15 cellular contexts compared by ENCODE assay signal in the genomic region with DNA sequence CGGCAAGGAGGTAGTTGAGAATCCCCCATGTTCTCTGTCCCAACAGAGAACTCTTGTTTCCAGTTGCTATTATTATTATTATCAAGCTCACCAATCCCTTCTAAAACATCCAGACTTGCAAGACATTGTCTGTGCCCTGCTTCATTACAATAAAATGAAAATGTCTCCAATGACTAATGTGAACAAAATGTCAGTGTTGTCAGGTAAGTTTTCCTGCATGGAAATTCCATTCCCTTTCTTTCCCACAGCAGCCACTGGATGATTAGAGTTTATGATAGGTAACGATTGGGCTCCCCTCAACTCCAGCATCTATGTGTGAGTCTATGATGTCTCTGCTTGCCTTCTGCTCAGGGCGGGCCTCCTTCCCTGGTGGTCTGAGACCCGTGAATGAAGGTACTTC. TPM values are rescaled to one million over a fixed set of nuclear protein-coding genes. Genes with fewer than 3 reads are reported as not detected.
DNase-seq lines count a peak whose midpoint lies in the region; ATAC-seq, FAIRE-seq and TF ChIP-seq lines count a peak whose summit lies in the region.
"Had no signal": no experiment of that assay in that cellular context is flagged by ENCODE, and none has a peak within 500 bp of the region (broad histone marks: within the 10 kb centered on the region; RNA-seq: fewer than 3 reads in every experiment).

No MANE protein-coding gene starts in this region.

- no peaks in the 10 kb centered on the region for H3K36me3 Mint-ChIP-seq in endothelial cell (ENCODE audit: low read depth, unreplicated experiment)
- H3K36me3 Mint-ChIP-seq: CD8-positive, alpha-beta memory T cell had no signal

- in situ Hi-C loops in gastrocnemius medialis (cut with MboI; ENCODE audit: low sequenced_read_pairs in 4 of 4): loop anchor here in 1 of 4 donors (25.0 kb wide), 1 partner anchor 95 kb away; the partner anchor contains the start of gene VPS26C

- DNase-seq in HCT116 (ENCODE audit: low read depth, low spot score): no peak
- peak; percentile 15 to 67 for DNase-seq in PC-9
- no peak for DNase-seq in endothelial cell (ENCODE audit: low spot score)
- DNase-seq in lung microvascular endothelial cell (ENCODE audit: low read depth in 2 of 2): peak; percentile 37 to 68
- DNase-seq in gastrocnemius medialis: no peak
- no peak for DNase-seq in D721Med (ENCODE audit: insufficient read length, low spot score)
- no peak for DNase-seq in AG20443 (ENCODE audit: low spot score)
- no peak for DNase-seq in OCI-M2 (lab: John Stamatoyannopoulos, UW; ENCODE audit: unreplicated experiment)
- DNase-seq: CD8-positive, alpha-beta memory T cell; IMR-90; NCI-H1105; NCI-H1694 treated with DMSO at 0.1 percent for 48 hours; NCI-H446 treated with DMSO at 0.1 percent for 48 hours; NCI-H748 treated with DMSO at 0.1 percent for 48 hours; SJCRH30 had no signal

- H3F3A ChIP-seq in PC-9 (ENCODE audit: insufficient read depth, low read depth): peaks cover 4% of the 10 kb centered on the region; the same call in 1 of the 2 replicates

- H4K20me1 ChIP-seq in HCT116 (ENCODE audit: insufficient read depth) (no peaks in the 10 kb centered on the region), PC-9 (ENCODE audit: insufficient read depth) (no peaks in the 10 kb centered on the region)

- H3K4me2 ChIP-seq in HCT116 (ENCODE audit: low read length) (peak overlapping the region; percentile 6; the same call in 1 of the 2 replicates), PC-9 (peak overlapping the region; percentile 35; the same call in 1 of the 2 replicates)

- TF ChIP-seq CTCF in HCT116 (IDR thresholded peaks at IDR 0.05 in 2 of 3, conservative IDR thresholded peaks at IDR 0.05 in 1 of 3; ENCODE audit: borderline replicate concordance in 1 of 3, insufficient read depth in 1 of 3, low read depth in 2 of 3, low read length in 2 of 3): no peak
- TF ChIP-seq CTCF in PC-9 (conservative IDR thresholded peaks at IDR 0.05): no peak
- no peak for TF ChIP-seq CTCF in endothelial cell (IDR thresholded peaks at IDR 0.05; ENCODE audit: unreplicated experiment)
- no peak for TF ChIP-seq CTCF in gastrocnemius medialis (IDR thresholded peaks at IDR 0.05 in 4 of 5, conservative IDR thresholded peaks at IDR 0.05 in 1 of 5)
- no peak for TF ChIP-seq CTCF in D721Med (IDR thresholded peaks at IDR 0.05; ENCODE audit: insufficient read depth, missing control alignments)

- POLR2A ChIA-PET in HCT116 (lab: Charles Lee) (no interaction called here), PC-9 (lab: Charles Lee; ENCODE audit: unreplicated experiment) (interaction anchor here (0.6 kb wide), 1 partner anchor 19 kb away, joined by 7 read pairs; no protein-coding TSS in a partner anchor)

- no peaks in the 10 kb centered on the region for H3K9me3 Mint-ChIP-seq in endothelial cell (ENCODE audit: unreplicated experiment)
- H3K9me3 Mint-ChIP-seq: CD8-positive, alpha-beta memory T cell had no signal

- no peak overlapping the region for H3K27ac ChIP-seq in HCT116 (ENCODE audit: low read depth, low read length)
- peak overlapping the region; percentile 37; the same call in 1 of the 2 replicates for H3K27ac ChIP-seq in PC-9
- H3K27ac ChIP-seq in gastrocnemius medialis: no peak overlapping the region
- H3K27ac ChIP-seq: SJCRH30 had no signal

- intact Hi-C loops in HCT116 (cut with micrococcal nuclease): no loop called here
- intact Hi-C loops in PC-9 (cut with micrococcal nuclease; ENCODE audit: unreplicated experiment): loop anchor here (1.0 kb wide), 1 partner anchor 18 kb away; no protein-coding TSS in a partner anchor
- intact Hi-C loops in gastrocnemius medialis (cut with DNase I; ENCODE audit: low total_unique reads): no loop called here

- no peak for ATAC-seq in HCT116
- ATAC-seq in gastrocnemius medialis: no peak

- H3K9me2 ChIP-seq in HCT116 (ENCODE audit: insufficient read depth) (no peaks in the 10 kb centered on the region), PC-9 (ENCODE audit: insufficient read depth) (no peaks in the 10 kb centered on the region)

- H3K4me1 Mint-ChIP-seq in endothelial cell (ENCODE audit: unreplicated experiment): peaks cover 34% of the 10 kb centered on the region
- H3K4me1 Mint-ChIP-seq: CD8-positive, alpha-beta memory T cell had no signal

- no peak overlapping the region for H3K9ac ChIP-seq in HCT116 (ENCODE audit: low read length)

- peaks cover 0 to 9% of the 10 kb centered on the region in 2 experiments; a peak in 2 of 4 replicates for H3K4me1 ChIP-seq in HCT116 (ENCODE audit: control insufficient read depth in 1 of 2, insufficient read depth in 2 of 2, low read length in 2 of 2)
- H3K4me1 ChIP-seq in PC-9 (replicated peaks; ENCODE audit: insufficient read depth): peaks cover 12% of the 10 kb centered on the region
- H3K4me1 ChIP-seq in gastrocnemius medialis: peaks cover 0 to 4% of the 10 kb centered on the region in 2 donors
- H3K4me1 ChIP-seq: SJCRH30 had no signal

- RAD21 ChIA-PET in HCT116 (lab: Charles Lee; ENCODE audit: low non-redundant PET in 1 of 2, low total read pairs in 2 of 2, uncharacterized antibody in 2 of 2, unreplicated experiment in 2 of 2): no interaction called here

- H3K27me3 ChIP-seq in HCT116 (ENCODE audit: insufficient read depth, low read length) (no peaks in the 10 kb centered on the region), PC-9 (ENCODE audit: insufficient read depth, low read depth) (no peaks in the 10 kb centered on the region), gastrocnemius medialis (no peaks in the 10 kb centered on the region)

- TF ChIP-seq RAD21 in HCT116 (IDR thresholded peaks at IDR 0.05; ENCODE audit: low read depth): no peak

- peaks cover 5% of the 10 kb centered on the region for H3K27me3 Mint-ChIP-seq in endothelial cell (ENCODE audit: unreplicated experiment)

- no peak overlapping the region for H3K4me3 Mint-ChIP-seq in endothelial cell (ENCODE audit: unreplicated experiment)
- H3K4me3 Mint-ChIP-seq: CD8-positive, alpha-beta memory T cell had no signal

- H2AFZ ChIP-seq in HCT116 (ENCODE audit: low read depth, low read length, poor library complexity, severe bottlenecking) (no peak overlapping the region), PC-9 (0 out of 2 replicates have a peak overlapping the region, but pooled peaks have one; percentile 62)

- H3K79me2 ChIP-seq in HCT116 (ENCODE audit: insufficient read depth, low read length) (no peaks in the 10 kb centered on the region), PC-9 (ENCODE audit: low read depth) (no peaks in the 10 kb centered on the region)

- H3K4me3 ChIP-seq in HCT116 (replicated peaks in 1 of 2; ENCODE audit: low read depth in 1 of 2, low read length in 2 of 2): no peak overlapping the region
- H3K4me3 ChIP-seq in PC-9: no peak overlapping the region
- H3K4me3 ChIP-seq in gastrocnemius medialis: no peak overlapping the region
- H3K4me3 ChIP-seq: SJCRH30 had no signal

- no TSS peak for BruUV-seq in HCT116 (replicated peaks; lab: Mats Ljungman, UMichigan)
- no TSS peak for BruUV-seq in PC-9 (replicated peaks; lab: Mats Ljungman, UMichigan)

- no peaks in the 10 kb centered on the region for H3K9me3 ChIP-seq in HCT116 (ENCODE audit: control insufficient read depth in 1 of 2, insufficient read depth in 1 of 2, low read depth in 1 of 2, low read length in 2 of 2)
- no peaks in the 10 kb centered on the region for H3K9me3 ChIP-seq in PC-9 (ENCODE audit: insufficient read depth, low read depth)
- H3K9me3 ChIP-seq in gastrocnemius medialis: no peaks in the 10 kb centered on the region
- H3K9me3 ChIP-seq: SJCRH30 had no signal

- peak overlapping the region; percentile 91 for H3K27ac Mint-ChIP-seq in endothelial cell (ENCODE audit: unreplicated experiment)

- FAIRE-seq in D721Med (lab: Jason Lieb, UNC): no peak

- TF ChIP-seq POLR2A in HCT116 (IDR thresholded peaks at IDR 0.05; ENCODE audit: borderline replicate concordance, extremely low read depth, insufficient read depth, insufficient read length) (no peak), gastrocnemius medialis (IDR thresholded peaks at IDR 0.05) (no peak)

- H3K36me3 ChIP-seq in HCT116 (ENCODE audit: control insufficient read depth in 1 of 2, insufficient read depth in 2 of 2, low read length in 2 of 2) (no peaks in the 10 kb centered on the region), PC-9 (ENCODE audit: low read depth) (no peaks in the 10 kb centered on the region), gastrocnemius medialis (no peaks in the 10 kb centered on the region)
- H3K36me3 ChIP-seq: SJCRH30 had no signal

- CTCF ChIA-PET in HCT116 (lab: Charles Lee): no interaction called here
- CTCF ChIA-PET in PC-9 (lab: Charles Lee): no interaction called here

TF ChIP-seq in HCT116, 20 proteins besides CTCF, POLR2A, EP300 and RAD21 (continues in another document):
- TF ChIP-seq YY1 (IDR thresholded peaks at IDR 0.05; ENCODE audit: extremely low read depth, insufficient replicate concordance, low read depth, low read length) (no peak), SRF (IDR thresholded peaks at IDR 0.05; ENCODE audit: low read depth) (no peak), EZH2 (IDR thresholded peaks at IDR 0.05) (no peak), SIN3A (IDR thresholded peaks at IDR 0.05; ENCODE audit: low read depth) (no peak), ZBTB33 (IDR thresholded peaks at IDR 0.05; ENCODE audit: extremely low read depth, insufficient replicate concordance, low read length) (no peak), ZFX (IDR thresholded peaks at IDR 0.05) (no peak), TCF7L2 (IDR thresholded peaks at IDR 0.05; ENCODE audit: borderline replicate concordance, extremely low read depth, insufficient read depth, insufficient read length) (no peak), EGR1 (IDR thresholded peaks at IDR 0.05; ENCODE audit: low read depth) (no peak), JUND (IDR thresholded peaks at IDR 0.05) (no peak), SP1 (IDR thresholded peaks at IDR 0.05; ENCODE audit: low read depth) (no peak)

RNA-seq across cellular contexts. Expression of gene DYRK1A, which starts 8.9 kb away (rescaled TPM):
- total RNA-seq in HCT116 (2021; ENCODE audit: unreplicated experiment) (49.3 TPM), PC-9 (2021) (33.7 and 35.5 TPM in 2 replicates), endothelial cell (ENCODE audit: unreplicated experiment) (87.5 TPM), lung microvascular endothelial cell (39.9 and 72.4 TPM in 2 replicates), gastrocnemius medialis (100 to 1,000 TPM in 2 of 4 donors, 10 to 100 TPM in 2; 81.0 to 115 (median 95.3) TPM)
- polyA plus RNA-seq in HCT116 (2012): 22.0 and 25.0 TPM in 2 replicates

Comparison
In these comparisons a context has a peak if more than half of its experiments do, and no peak if none do; other contexts are left out.
1. DNase-seq: peak in PC-9 (2 of 2) and lung microvascular endothelial cell (2 of 2); none in HCT116 (single experiment), endothelial cell (single experiment), gastrocnemius medialis (0 of 2), D721Med (single experiment), AG20443 (single experiment) and OCI-M2 (single experiment).